1 cellular context compared by ENCODE assay signal in the genomic region with DNA sequence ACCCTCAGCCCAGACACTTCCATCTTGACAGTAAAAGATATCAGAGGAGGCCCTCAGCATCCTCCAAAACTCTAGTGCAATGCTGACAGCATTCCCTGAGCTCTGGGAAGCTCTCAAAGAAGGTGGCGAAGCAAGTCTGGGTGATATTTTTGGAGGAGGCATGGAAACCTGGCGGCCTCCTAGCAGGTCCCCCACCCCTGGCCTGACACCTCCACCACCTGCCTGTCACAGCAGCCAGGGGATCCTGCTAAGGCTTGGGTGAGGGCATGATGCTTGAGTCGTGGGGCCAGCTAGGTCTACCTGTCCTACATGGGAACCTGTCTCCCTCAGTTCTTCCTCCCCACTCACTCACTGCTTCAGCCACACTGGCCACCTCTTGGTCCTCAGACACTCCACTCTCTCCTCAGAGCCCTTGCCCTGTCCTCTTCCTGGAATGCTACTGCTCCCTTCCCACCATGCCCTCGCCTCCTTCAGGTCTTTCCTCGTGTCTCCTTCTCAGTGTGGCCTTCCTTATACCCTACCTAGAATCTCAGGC.
TF ChIP-seq lines count a peak whose summit lies in the region.

No MANE protein-coding gene starts in this region.

TF ChIP-seq in SK-N-SH treated with all-trans-retinoic acid at 6 μM for 48 hours, 23 proteins besides CTCF, POLR2A, EP300 and RAD21 (continued from another document):
- TF ChIP-seq, protein P1, sequence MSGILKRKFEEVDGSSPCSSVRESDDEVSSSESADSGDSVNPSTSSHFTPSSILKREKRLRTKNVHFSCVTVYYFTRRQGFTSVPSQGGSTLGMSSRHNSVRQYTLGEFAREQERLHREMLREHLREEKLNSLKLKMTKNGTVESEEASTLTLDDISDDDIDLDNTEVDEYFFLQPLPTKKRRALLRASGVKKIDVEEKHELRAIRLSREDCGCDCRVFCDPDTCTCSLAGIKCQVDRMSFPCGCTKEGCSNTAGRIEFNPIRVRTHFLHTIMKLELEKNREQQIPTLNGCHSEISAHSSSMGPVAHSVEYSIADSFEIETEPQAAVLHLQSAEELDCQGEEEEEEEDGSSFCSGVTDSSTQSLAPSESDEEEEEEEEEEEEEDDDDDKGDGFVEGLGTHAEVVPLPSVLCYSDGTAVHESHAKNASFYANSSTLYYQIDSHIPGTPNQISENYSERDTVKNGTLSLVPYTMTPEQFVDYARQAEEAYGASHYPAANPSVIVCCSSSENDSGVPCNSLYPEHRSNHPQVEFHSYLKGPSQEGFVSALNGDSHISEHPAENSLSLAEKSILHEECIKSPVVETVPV (CRISPR knock-in tag; IDR thresholded peaks at IDR 0.05): peak; percentile 8
- TF ChIP-seq, protein P2, sequence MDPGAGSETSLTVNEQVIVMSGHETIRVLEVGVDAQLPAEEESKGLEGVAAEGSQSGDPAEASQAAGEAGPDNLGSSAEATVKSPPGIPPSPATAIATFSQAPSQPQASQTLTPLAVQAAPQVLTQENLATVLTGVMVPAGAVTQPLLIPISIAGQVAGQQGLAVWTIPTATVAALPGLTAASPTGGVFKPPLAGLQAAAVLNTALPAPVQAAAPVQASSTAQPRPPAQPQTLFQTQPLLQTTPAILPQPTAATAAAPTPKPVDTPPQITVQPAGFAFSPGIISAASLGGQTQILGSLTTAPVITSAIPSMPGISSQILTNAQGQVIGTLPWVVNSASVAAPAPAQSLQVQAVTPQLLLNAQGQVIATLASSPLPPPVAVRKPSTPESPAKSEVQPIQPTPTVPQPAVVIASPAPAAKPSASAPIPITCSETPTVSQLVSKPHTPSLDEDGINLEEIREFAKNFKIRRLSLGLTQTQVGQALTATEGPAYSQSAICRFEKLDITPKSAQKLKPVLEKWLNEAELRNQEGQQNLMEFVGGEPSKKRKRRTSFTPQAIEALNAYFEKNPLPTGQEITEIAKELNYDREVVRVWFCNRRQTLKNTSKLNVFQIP (CRISPR knock-in tag; IDR thresholded peaks at IDR 0.05; ENCODE audit: borderline replicate concordance, low read depth): no peak
- no peak for TF ChIP-seq ISL1 (CRISPR knock-in tag; IDR thresholded peaks at IDR 0.05)
- TF ChIP-seq GLIS3 (CRISPR knock-in tag; IDR thresholded peaks at IDR 0.05): no peak
- no peak for TF ChIP-seq ZNF8 (CRISPR knock-in tag; IDR thresholded peaks at IDR 0.05)
- TF ChIP-seq ZFP30 (CRISPR knock-in tag; IDR thresholded peaks at IDR 0.05): no peak
- TF ChIP-seq CSDC2 (CRISPR knock-in tag; IDR thresholded peaks at IDR 0.05): no peak
- no peak for TF ChIP-seq TCF4 (CRISPR knock-in tag; IDR thresholded peaks at IDR 0.05; ENCODE audit: borderline replicate concordance)
- TF ChIP-seq ESRRG (CRISPR knock-in tag; IDR thresholded peaks at IDR 0.05): no peak
- no peak for TF ChIP-seq OSR1 (CRISPR knock-in tag; IDR thresholded peaks at IDR 0.05)
- TF ChIP-seq, protein P3, sequence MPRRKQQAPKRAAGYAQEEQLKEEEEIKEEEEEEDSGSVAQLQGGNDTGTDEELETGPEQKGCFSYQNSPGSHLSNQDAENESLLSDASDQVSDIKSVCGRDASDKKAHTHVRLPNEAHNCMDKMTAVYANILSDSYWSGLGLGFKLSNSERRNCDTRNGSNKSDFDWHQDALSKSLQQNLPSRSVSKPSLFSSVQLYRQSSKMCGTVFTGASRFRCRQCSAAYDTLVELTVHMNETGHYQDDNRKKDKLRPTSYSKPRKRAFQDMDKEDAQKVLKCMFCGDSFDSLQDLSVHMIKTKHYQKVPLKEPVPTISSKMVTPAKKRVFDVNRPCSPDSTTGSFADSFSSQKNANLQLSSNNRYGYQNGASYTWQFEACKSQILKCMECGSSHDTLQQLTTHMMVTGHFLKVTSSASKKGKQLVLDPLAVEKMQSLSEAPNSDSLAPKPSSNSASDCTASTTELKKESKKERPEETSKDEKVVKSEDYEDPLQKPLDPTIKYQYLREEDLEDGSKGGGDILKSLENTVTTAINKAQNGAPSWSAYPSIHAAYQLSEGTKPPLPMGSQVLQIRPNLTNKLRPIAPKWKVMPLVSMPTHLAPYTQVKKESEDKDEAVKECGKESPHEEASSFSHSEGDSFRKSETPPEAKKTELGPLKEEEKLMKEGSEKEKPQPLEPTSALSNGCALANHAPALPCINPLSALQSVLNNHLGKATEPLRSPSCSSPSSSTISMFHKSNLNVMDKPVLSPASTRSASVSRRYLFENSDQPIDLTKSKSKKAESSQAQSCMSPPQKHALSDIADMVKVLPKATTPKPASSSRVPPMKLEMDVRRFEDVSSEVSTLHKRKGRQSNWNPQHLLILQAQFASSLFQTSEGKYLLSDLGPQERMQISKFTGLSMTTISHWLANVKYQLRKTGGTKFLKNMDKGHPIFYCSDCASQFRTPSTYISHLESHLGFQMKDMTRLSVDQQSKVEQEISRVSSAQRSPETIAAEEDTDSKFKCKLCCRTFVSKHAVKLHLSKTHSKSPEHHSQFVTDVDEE (CRISPR knock-in tag; IDR thresholded peaks at IDR 0.05): no peak
- TF ChIP-seq ZC3H10 (CRISPR knock-in tag; IDR thresholded peaks at IDR 0.05): no peak
- no peak for TF ChIP-seq PPARA (CRISPR knock-in tag; IDR thresholded peaks at IDR 0.05; ENCODE audit: borderline replicate concordance)
- TF ChIP-seq, protein P4, sequence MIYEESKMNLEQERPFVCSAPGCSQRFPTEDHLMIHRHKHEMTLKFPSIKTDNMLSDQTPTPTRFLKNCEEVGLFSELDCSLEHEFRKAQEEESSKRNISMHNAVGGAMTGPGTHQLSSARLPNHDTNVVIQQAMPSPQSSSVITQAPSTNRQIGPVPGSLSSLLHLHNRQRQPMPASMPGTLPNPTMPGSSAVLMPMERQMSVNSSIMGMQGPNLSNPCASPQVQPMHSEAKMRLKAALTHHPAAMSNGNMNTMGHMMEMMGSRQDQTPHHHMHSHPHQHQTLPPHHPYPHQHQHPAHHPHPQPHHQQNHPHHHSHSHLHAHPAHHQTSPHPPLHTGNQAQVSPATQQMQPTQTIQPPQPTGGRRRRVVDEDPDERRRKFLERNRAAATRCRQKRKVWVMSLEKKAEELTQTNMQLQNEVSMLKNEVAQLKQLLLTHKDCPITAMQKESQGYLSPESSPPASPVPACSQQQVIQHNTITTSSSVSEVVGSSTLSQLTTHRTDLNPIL (CRISPR knock-in tag; IDR thresholded peaks at IDR 0.05; ENCODE audit: low read depth): peak; percentile 41; the same call in 1 of the 2 replicates
- TF ChIP-seq ZNF70 (CRISPR knock-in tag; IDR thresholded peaks at IDR 0.05): peak; percentile 9; the same call in 1 of the 2 replicates
- no peak for TF ChIP-seq ZNF565 (CRISPR knock-in tag; conservative IDR thresholded peaks at IDR 0.05; ENCODE audit: low read depth)
- no peak for TF ChIP-seq ZFP3 (CRISPR knock-in tag; IDR thresholded peaks at IDR 0.05)
- TF ChIP-seq BACH2 (CRISPR knock-in tag; IDR thresholded peaks at IDR 0.05; ENCODE audit: borderline replicate concordance): no peak
